In genomic region chr1:67646145-67647035, GRCh38 we compare ENCODE assay signal across 1 cellular context.
A peak's percentile ranks its signal among the peaks of the same experiment; 100 is the strongest.
TF ChIP-seq lines count a peak whose summit lies in the region.

No MANE protein-coding gene starts in this region.

TF ChIP-seq in K562, 482 proteins besides CTCF, POLR2A, EP300 and RAD21 (continued from another document):
- TF ChIP-seq, protein P1, sequence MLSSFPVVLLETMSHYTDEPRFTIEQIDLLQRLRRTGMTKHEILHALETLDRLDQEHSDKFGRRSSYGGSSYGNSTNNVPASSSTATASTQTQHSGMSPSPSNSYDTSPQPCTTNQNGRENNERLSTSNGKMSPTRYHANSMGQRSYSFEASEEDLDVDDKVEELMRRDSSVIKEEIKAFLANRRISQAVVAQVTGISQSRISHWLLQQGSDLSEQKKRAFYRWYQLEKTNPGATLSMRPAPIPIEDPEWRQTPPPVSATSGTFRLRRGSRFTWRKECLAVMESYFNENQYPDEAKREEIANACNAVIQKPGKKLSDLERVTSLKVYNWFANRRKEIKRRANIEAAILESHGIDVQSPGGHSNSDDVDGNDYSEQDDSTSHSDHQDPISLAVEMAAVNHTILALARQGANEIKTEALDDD (IDR thresholded peaks at IDR 0.05), result 0 out of 2 replicates have a peak, but pooled peaks have one; percentile 29
